ENCODE assay signal across 32 cellular contexts in the genomic region with DNA sequence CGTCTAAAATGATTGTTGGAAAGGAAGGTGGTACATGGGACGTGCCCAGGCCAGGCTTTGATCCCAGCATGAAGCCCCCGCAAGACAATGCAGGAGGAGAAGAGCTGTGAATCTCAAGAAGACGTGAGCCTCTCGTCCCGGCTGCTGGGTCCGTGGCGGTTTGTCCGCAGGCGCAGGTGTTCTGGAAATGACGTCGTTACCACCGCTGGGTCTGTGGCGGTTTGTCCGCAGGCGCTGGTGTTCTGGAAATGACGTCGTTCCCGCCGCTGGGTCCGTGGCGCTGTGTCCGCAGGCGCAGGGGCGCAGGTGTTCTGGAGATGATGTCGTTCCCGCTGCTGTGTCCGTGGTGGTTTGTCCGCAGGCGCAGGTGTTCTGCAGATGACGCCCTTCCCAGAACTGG. TPM values are rescaled to one million over a fixed set of nuclear protein-coding genes. Genes with fewer than 3 reads are reported as not detected.
"Had no signal": no experiment of that assay in that cellular context is flagged by ENCODE, and none has a peak within 500 bp of the region (broad histone marks: within the 10 kb centered on the region; RNA-seq: fewer than 3 reads in every experiment).

No MANE protein-coding gene starts in this region.

- H3K27me3 ChIP-seq: ascending aorta, cardiac muscle cell had no signal

- H3K4me3 ChIP-seq: ascending aorta, cardiac muscle cell, PC-9 had no signal

- H3K27ac ChIP-seq: ascending aorta, cardiac muscle cell, PC-9, VCaP had no signal

- ATAC-seq: activated CD8-positive, alpha-beta T cell treated with anti-CD3 and anti-CD28 coated beads for 36 hours; activated T-cell treated with anti-CD3 and anti-CD28 coated beads, Interleukin-2, amount 50 U/mL, for 72 hours; activated T-helper 17 cell treated with anti-CD3 and anti-CD28 coated beads, Interleukin-2, amount 50 U/mL, for 72 hours had no signal

- DNase-seq: activated CD4-positive, alpha-beta T cell treated with anti-CD3 and anti-CD28 coated beads for 1 hour; activated CD4-positive, alpha-beta T cell treated with anti-CD3 and anti-CD28 coated beads for 48 hours; activated CD4-positive, alpha-beta T cell treated with anti-CD3 and anti-CD28 coated beads, Interleukin-2, amount 50 U/mL, for 4 hours; activated CD4-positive, CD25-positive, alpha-beta regulatory T cell; activated CD8-positive, alpha-beta T cell treated with anti-CD3 and anti-CD28 coated beads for 36 hours; activated effector memory CD4-positive, alpha-beta T cell treated with anti-CD3 and anti-CD28 coated beads, Interleukin-2, amount 50 U/mL, for 16 hours; activated naive CD4-positive, alpha-beta T cell; activated naive CD4-positive, alpha-beta T cell treated with anti-CD3 and anti-CD28 coated beads, Interleukin-2, amount 50 U/mL, for 16 hours; activated naive CD8-positive, alpha-beta T cell treated with anti-CD3 and anti-CD28 coated beads for 36 hours; activated T-cell treated with anti-CD3 and anti-CD28 coated beads, Interleukin-2, amount 50 U/mL, for 1 hour; activated T-cell treated with anti-CD3 and anti-CD28 coated beads, Interleukin-2, amount 50 U/mL, for 72 hours; amniotic stem cell; NCI-H1092 treated with DMSO at 0.1 percent for 48 hours; NCI-H1417; NCI-H146; NCI-H187; NCI-H2029 treated with DMSO at 0.1 percent for 48 hours; NCI-H2107; NCI-H2171; NCI-H510A; NCI-H526; NCI-H748 treated with DMSO at 0.1 percent for 48 hours; PC-9; SW 1271; T-helper 1 cell; T-helper 2 cell; T-helper 9 cell had no signal

- H3K9me3 ChIP-seq: ascending aorta had no signal

- H3K4me1 ChIP-seq: ascending aorta had no signal

RNA-seq across cellular contexts. Expression of a gene that starts 53.3 kb away (rescaled TPM):
- total RNA-seq: ascending aorta, OCI-LY7 had no signal
